Comparison of ENCODE assay signal across 16 cellular contexts in genomic region chr1:63643926-63644325, GRCh38. TPM values are rescaled to one million over a fixed set of nuclear protein-coding genes. Genes with fewer than 3 reads are reported as not detected.
DNase-seq lines count a peak whose midpoint lies in the region; ATAC-seq and TF ChIP-seq lines count a peak whose summit lies in the region.
"Had no signal": no experiment of that assay in that cellular context is flagged by ENCODE, and none has a peak within 500 bp of the region (broad histone marks: within the 10 kb centered on the region; RNA-seq: fewer than 3 reads in every experiment).

No MANE protein-coding gene starts in this region.

- no peak for TF ChIP-seq POLR2A in esophagus muscularis mucosa (IDR thresholded peaks at IDR 0.05; ENCODE audit: low read depth)

- no peaks in the 10 kb centered on the region for H3K79me2 ChIP-seq in SK-N-SH (ENCODE audit: insufficient read depth)

- CTCF ChIA-PET in SK-N-SH (lab: Yijun Ruan, JAX) (interaction anchor here (1.1 kb wide), 1 partner anchor 68 kb away, joined by 4 read pairs; no protein-coding TSS in a partner anchor), HEK293T (lab: Yijun Ruan, JAX) (no interaction called here)

- intact Hi-C loops in left colon (cut with DNase I, micrococcal nuclease), result no loop called here
- intact Hi-C loops in esophagus muscularis mucosa (cut with DNase I), result no loop called here

- TF ChIP-seq EP300 in SK-N-SH (IDR thresholded peaks at IDR 0.05; ENCODE audit: borderline replicate concordance in 1 of 2, low read depth in 1 of 2, low read length in 1 of 2) (no peak), esophagus muscularis mucosa (IDR thresholded peaks at IDR 0.05) (no peak)

- POLR2A ChIA-PET in SK-N-SH (lab: Yijun Ruan, JAX), result no interaction called here
- POLR2A ChIA-PET in HEK293T (lab: Yijun Ruan, JAX), result no interaction called here

- peaks cover 5 to 41% of the 10 kb centered on the region in 2 experiments for H3K36me3 ChIP-seq in SK-N-SH (replicated peaks in 1 of 2; ENCODE audit: control insufficient read depth in 1 of 2, insufficient read depth in 2 of 2, low read length in 1 of 2)
- peaks cover 5 to 35% (median 12%) of the 10 kb centered on the region in 4 donors for H3K36me3 ChIP-seq in esophagus muscularis mucosa

- H4K20me1 ChIP-seq in SK-N-SH (ENCODE audit: insufficient read depth), result no peaks in the 10 kb centered on the region

- peaks cover 0 to 10% of the 10 kb centered on the region in 2 experiments; a peak in 1 of 4 replicates for H3K4me1 ChIP-seq in SK-N-SH (ENCODE audit: control insufficient read depth in 1 of 2, insufficient read depth in 2 of 2, low read depth in 1 of 2, low read length in 1 of 2)
- H3K4me1 ChIP-seq in esophagus muscularis mucosa, result peaks cover 22 to 33% (median 30%) of the 10 kb centered on the region in 4 donors

- TF ChIP-seq RAD21 in SK-N-SH (IDR thresholded peaks at IDR 0.05; ENCODE audit: low read length), result no peak

- WGBS in SK-N-SH (ENCODE audit: low lambda C conversion rate), result 81% methylated on average over 3 of the region's 3 CpGs
- 62% methylated on average over 3 of the region's 3 CpGs for WGBS in esophagus muscularis mucosa

- H3K9me3 ChIP-seq in SK-N-SH (no peaks in the 10 kb centered on the region), esophagus muscularis mucosa (no peaks in the 10 kb centered on the region)

- H3K4me3 ChIP-seq in SK-N-SH (ENCODE audit: low read depth in 2 of 2, low read length in 1 of 2) (no peak overlapping the region), esophagus muscularis mucosa (no peak overlapping the region)
- H3K4me3 ChIP-seq: GM12878, lung had no signal

- DNase-seq in NCI-H2081 (lab: John Stamatoyannopoulos, UW), result peak; percentile 12 to 60
- DNase-seq in NCI-H2081 treated with DMSO at 0.1 percent for 48 hours (lab: John Stamatoyannopoulos, UW), result no peak
- no peak for DNase-seq in SK-N-SH
- DNase-seq in left colon, result peak in 1 of 2 donors; percentile 17
- no peak for DNase-seq in SKM-1 (lab: John Stamatoyannopoulos, UW; ENCODE audit: unreplicated experiment)
- no peak for DNase-seq in esophagus muscularis mucosa (ENCODE audit: extremely low spot score)
- DNase-seq in NAMALWA (ENCODE audit: low spot score), result no peak
- DNase-seq in HEK293T (ENCODE audit: extremely low spot score), result no peak
- DNase-seq: activated CD4-positive, alpha-beta T cell treated with anti-CD3 and anti-CD28 coated beads, Interleukin-2, amount 50 U/mL, for 48 hours; activated naive CD4-positive, alpha-beta T cell treated with anti-CD3 and anti-CD28 coated beads, Interleukin-2, amount 50 U/mL, for 16 hours; foreskin fibroblast; Karpas-422; posterior cingulate gyrus; stimulated activated CD4-positive, alpha-beta T cell treated with anti-CD3 and anti-CD28 coated beads, Interleukin-4, amount 100 ng/mL, for 1 hour had no signal

- H3K9ac ChIP-seq in SK-N-SH, result no peak overlapping the region

- H3K27me3 ChIP-seq in SK-N-SH (ENCODE audit: insufficient read depth), result no peaks in the 10 kb centered on the region
- H3K27me3 ChIP-seq in esophagus muscularis mucosa, result no peaks in the 10 kb centered on the region

- H3F3A ChIP-seq in SK-N-SH (replicated peaks; ENCODE audit: insufficient read depth), result no peaks in the 10 kb centered on the region

- H3K4me2 ChIP-seq in SK-N-SH, result no peak overlapping the region

- no peak overlapping the region for H2AFZ ChIP-seq in SK-N-SH (ENCODE audit: low read depth)

- no peak overlapping the region for H3K27ac ChIP-seq in SK-N-SH (ENCODE audit: low read depth in 2 of 2, low read length in 1 of 2)
- H3K27ac ChIP-seq in esophagus muscularis mucosa (replicated peaks in 1 of 4), result no peak overlapping the region

- H3K9me2 ChIP-seq in SK-N-SH, result no peaks in the 10 kb centered on the region

- TF ChIP-seq CTCF in SK-N-SH (IDR thresholded peaks at IDR 0.05) (no peak), esophagus muscularis mucosa (IDR thresholded peaks at IDR 0.05) (no peak)

- ATAC-seq in left colon, result peak; percentile 48
- ATAC-seq: GM12878 had no signal

TF ChIP-seq in SK-N-SH, 30 proteins besides CTCF, POLR2A, EP300 and RAD21 (continues in another document):
- TF ChIP-seq FOXM1 (IDR thresholded peaks at IDR 0.05; ENCODE audit: low read depth) (no peak), MXI1 (IDR thresholded peaks at IDR 0.05; ENCODE audit: low read depth, low read length) (no peak), PBX3 (IDR thresholded peaks at IDR 0.05) (no peak), USF2 (IDR thresholded peaks at IDR 0.05; ENCODE audit: borderline replicate concordance, low read depth, low read length) (no peak), POLR2AphosphoS5 (IDR thresholded peaks at IDR 0.05; ENCODE audit: low read depth, low read length) (no peak), ZBTB33 (IDR thresholded peaks at IDR 0.05; ENCODE audit: borderline replicate concordance, low read depth) (no peak)

TF ChIP-seq in HEK293T, 16 proteins besides CTCF, POLR2A, EP300 and RAD21:
- TF ChIP-seq TARDBP (IDR thresholded peaks at IDR 0.05) (no peak), FOXK2 (IDR thresholded peaks at IDR 0.05) (no peak), HDGF (IDR thresholded peaks at IDR 0.05; ENCODE audit: borderline replicate concordance) (no peak), L3MBTL2 (conservative IDR thresholded peaks at IDR 0.05) (no peak), NFRKB (IDR thresholded peaks at IDR 0.05) (no peak), ELF4 (IDR thresholded peaks at IDR 0.05) (no peak), FOXA1 (IDR thresholded peaks at IDR 0.05) (no peak), SUZ12 (IDR thresholded peaks at IDR 0.05) (no peak), CTBP1 (IDR thresholded peaks at IDR 0.05; ENCODE audit: borderline replicate concordance) (no peak), ARNT (IDR thresholded peaks at IDR 0.05) (no peak), SP1 (IDR thresholded peaks at IDR 0.05) (no peak), FOXM1 (IDR thresholded peaks at IDR 0.05; ENCODE audit: borderline replicate concordance) (no peak), BHLHE40 (IDR thresholded peaks at IDR 0.05; ENCODE audit: borderline replicate concordance) (no peak), LEF1 (IDR thresholded peaks at IDR 0.05; ENCODE audit: borderline replicate concordance) (no peak), ZNF384 (IDR thresholded peaks at IDR 0.05) (no peak), PKNOX1 (IDR thresholded peaks at IDR 0.05) (no peak)

RNA-seq across cellular contexts. Expression of gene PGM1, which starts 50.7 kb away (rescaled TPM):
- 19.3 and 20.7 TPM in 2 replicates for polyA plus RNA-seq in SK-N-SH (2012; rRNA removed)
- polyA plus RNA-seq in SK-N-SH (2012; cell fraction: cytosol; rRNA removed), result 23.2 and 25.0 TPM in 2 replicates
- polyA plus RNA-seq in SK-N-SH (2012; cell fraction: nucleus; rRNA removed), result 18.1 and 19.6 TPM in 2 replicates
- 100 to 1,000 TPM; 114 to 120 TPM for total RNA-seq in left colon
- total RNA-seq in esophagus muscularis mucosa, result 10 to 100 TPM; 49.4 to 73.9 (median 61.5) TPM

Comparison
In these comparisons a context has a peak if more than half of its experiments do, and no peak if none do; other contexts are left out.
1. DNase-seq: peak in NCI-H2081 (2 of 2); none in NCI-H2081 treated with DMSO at 0.1 percent for 48 hours (single experiment), SK-N-SH (single experiment), SKM-1 (single experiment), esophagus muscularis mucosa (single experiment), NAMALWA (single experiment) and HEK293T (single experiment).